Comparison of ENCODE assay signal across 8 cellular contexts in the genomic region with DNA sequence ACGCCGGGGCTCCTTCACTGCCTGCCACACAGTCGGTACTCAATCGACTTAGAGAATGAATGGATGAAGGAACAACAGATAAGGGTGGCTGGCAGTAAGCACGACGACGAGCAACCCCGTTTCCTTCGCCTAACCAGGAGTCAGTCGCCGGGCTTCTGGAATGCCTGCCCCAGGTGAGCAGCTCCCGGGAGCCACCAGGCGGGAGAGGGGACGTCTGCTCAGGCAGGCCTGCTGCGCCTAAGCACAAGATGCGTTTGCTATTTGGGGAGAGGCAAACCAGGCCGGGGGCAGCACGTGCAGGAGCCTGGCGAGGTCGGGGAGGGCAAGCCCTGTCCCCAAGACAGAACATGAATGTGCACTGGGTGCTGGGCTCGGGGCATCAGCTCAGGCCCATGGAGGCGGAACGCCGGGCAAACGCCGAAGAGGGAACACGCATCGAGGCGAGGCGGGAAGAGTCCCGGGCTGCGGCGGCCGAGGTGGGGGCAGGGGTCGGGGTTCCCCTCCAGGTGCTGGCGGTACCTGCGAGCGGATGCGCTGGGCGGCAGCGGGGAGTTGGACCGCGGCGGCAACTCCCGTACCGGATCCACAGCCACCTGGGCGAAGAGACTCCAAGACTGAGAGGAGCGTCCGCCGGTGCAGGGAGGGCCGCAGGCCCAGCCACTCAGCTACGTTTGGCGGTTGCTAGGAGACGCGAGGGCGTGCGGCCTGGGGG. TPM values are rescaled to one million over a fixed set of nuclear protein-coding genes. Genes with fewer than 3 reads are reported as not detected.
DNase-seq lines count a peak whose midpoint lies in the region; ATAC-seq and TF ChIP-seq lines count a peak whose summit lies in the region.

A gene with protein sequence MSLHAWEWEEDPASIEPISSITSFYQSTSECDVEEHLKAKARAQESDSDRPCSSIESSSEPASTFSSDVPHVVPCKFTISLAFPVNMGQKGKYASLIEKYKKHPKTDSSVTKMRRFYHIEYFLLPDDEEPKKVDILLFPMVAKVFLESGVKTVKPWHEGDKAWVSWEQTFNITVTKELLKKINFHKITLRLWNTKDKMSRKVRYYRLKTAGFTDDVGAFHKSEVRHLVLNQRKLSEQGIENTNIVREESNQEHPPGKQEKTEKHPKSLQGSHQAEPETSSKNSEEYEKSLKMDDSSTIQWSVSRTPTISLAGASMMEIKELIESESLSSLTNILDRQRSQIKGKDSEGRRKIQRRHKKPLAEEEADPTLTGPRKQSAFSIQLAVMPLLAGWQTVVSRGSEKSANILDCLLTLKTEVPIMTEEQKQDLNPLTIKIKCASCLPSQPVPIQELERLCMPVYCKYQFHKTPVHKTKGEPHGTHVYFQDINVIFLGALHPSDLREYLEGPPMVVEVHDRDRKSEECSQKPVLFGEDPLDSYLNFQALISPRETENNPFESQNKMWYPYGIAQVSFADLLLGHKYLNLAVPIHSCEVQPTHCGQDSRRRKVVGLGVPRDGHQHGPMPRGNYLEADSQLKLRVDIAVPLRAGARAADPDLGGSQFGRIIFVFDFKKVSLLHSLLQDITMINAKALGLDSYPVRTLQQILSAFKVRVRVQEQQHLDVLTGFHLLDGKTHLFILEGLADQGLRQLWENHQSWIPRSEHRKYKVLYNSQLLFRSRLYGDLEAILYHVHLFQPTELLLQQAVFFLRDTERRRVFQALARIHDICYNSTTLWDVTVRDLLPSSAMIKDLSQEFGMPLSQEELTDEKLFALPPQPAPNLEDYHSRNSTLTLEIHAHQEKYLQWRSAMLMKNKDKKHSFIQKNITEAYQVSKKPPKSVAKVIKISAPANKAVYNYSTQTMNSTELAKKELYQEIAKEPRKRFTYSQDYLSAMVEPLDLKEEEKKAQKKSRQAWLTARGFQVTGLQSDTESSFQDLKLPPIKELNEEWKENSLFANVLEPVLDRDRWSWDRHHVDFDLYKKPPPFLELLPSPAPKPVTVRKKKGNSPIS (minus strand): TSS at position 616 of the 712 bp plus-strand sequence. CDS start 772 bp downstream, outside the sequence.

- H3K4me1 ChIP-seq in tibial artery: peaks cover 0 to 16% (median 14%) of the 10 kb centered on the region in 4 donors

- DNase-seq in Caki2 (ENCODE audit: low read depth) (peak; percentile 62), MG63 (peak; percentile 58), left cardiac atrium (peak; percentile 92), pons (ENCODE audit: low spot score) (peak; percentile 42), tibial artery (peak; percentile 74 to 87)
- peak; percentile 91 for DNase-seq in activated naive CD8-positive, alpha-beta T cell treated with anti-CD3 and anti-CD28 coated beads for 36 hours

- in situ Hi-C loops in Caki2 (cut with HindIII; ENCODE audit: low pct_unique_long_range_greater_than_20kb, low sequenced_read_pairs): no loop called here

- H3K27ac Mint-ChIP-seq in activated naive CD8-positive, alpha-beta T cell treated with anti-CD3 and anti-CD28 coated beads for 36 hours: peak within 1 kb of the TSS; percentile 31

- peak within 1 kb of the TSS; percentile 68 for H3K4me3 Mint-ChIP-seq in activated naive CD8-positive, alpha-beta T cell treated with anti-CD3 and anti-CD28 coated beads for 36 hours

- no peaks in the 10 kb centered on the region for H3K36me3 Mint-ChIP-seq in activated naive CD8-positive, alpha-beta T cell treated with anti-CD3 and anti-CD28 coated beads for 36 hours

- no peak within 1 kb of the TSS for H3K4me3 ChIP-seq in MG63
- peak within 1 kb of the TSS; percentile 38 to 50 for H3K4me3 ChIP-seq in tibial artery

- no peaks in the 10 kb centered on the region for H3K9me3 Mint-ChIP-seq in activated naive CD8-positive, alpha-beta T cell treated with anti-CD3 and anti-CD28 coated beads for 36 hours

- no peak within 1 kb of the TSS for H3K27ac ChIP-seq in tibial artery

- intact Hi-C loops in left cardiac atrium (cut with DNase I) (no loop called here), tibial artery (cut with DNase I; ENCODE audit: low total_unique reads) (no loop called here)

- TF ChIP-seq CTCF in tibial artery (IDR thresholded peaks at IDR 0.05): no peak

- H3K27me3 Mint-ChIP-seq in activated naive CD8-positive, alpha-beta T cell treated with anti-CD3 and anti-CD28 coated beads for 36 hours: no peaks in the 10 kb centered on the region

- H3K4me1 Mint-ChIP-seq in activated naive CD8-positive, alpha-beta T cell treated with anti-CD3 and anti-CD28 coated beads for 36 hours: peaks cover 36% of the 10 kb centered on the region

- peaks cover 9% of the 10 kb centered on the region; the same call in 1 of the 2 replicates for H3K27me3 ChIP-seq in MG63
- H3K27me3 ChIP-seq in tibial artery: no peaks in the 10 kb centered on the region

- H3K9me3 ChIP-seq in MG63: no peaks in the 10 kb centered on the region; the same call in 1 of the 2 replicates
- no peaks in the 10 kb centered on the region for H3K9me3 ChIP-seq in tibial artery

- ATAC-seq in GM21723 (IDR thresholded peaks at IDR 0.05; ENCODE audit: unreplicated experiment): peak; percentile 94
- peak; percentile 99 for ATAC-seq in SK-N-SH treated with all-trans-retinoic acid at 6 μM for 48 hours
- peak; percentile 98 to 99 for ATAC-seq in left cardiac atrium

- H3K36me3 ChIP-seq in MG63: no peaks in the 10 kb centered on the region
- no peaks in the 10 kb centered on the region for H3K36me3 ChIP-seq in tibial artery

TF ChIP-seq in SK-N-SH treated with all-trans-retinoic acid at 6 μM for 48 hours, 23 proteins besides CTCF, POLR2A, EP300 and RAD21:
- TF ChIP-seq ZNF70 (CRISPR knock-in tag; IDR thresholded peaks at IDR 0.05): no peak
- TF ChIP-seq PPARA (CRISPR knock-in tag; IDR thresholded peaks at IDR 0.05; ENCODE audit: borderline replicate concordance): no peak
- no peak for TF ChIP-seq ZC3H10 (CRISPR knock-in tag; IDR thresholded peaks at IDR 0.05)
- no peak for TF ChIP-seq OSR1 (CRISPR knock-in tag; IDR thresholded peaks at IDR 0.05)
- TF ChIP-seq ZNF8 (CRISPR knock-in tag; IDR thresholded peaks at IDR 0.05): no peak
- TF ChIP-seq, protein P1, sequence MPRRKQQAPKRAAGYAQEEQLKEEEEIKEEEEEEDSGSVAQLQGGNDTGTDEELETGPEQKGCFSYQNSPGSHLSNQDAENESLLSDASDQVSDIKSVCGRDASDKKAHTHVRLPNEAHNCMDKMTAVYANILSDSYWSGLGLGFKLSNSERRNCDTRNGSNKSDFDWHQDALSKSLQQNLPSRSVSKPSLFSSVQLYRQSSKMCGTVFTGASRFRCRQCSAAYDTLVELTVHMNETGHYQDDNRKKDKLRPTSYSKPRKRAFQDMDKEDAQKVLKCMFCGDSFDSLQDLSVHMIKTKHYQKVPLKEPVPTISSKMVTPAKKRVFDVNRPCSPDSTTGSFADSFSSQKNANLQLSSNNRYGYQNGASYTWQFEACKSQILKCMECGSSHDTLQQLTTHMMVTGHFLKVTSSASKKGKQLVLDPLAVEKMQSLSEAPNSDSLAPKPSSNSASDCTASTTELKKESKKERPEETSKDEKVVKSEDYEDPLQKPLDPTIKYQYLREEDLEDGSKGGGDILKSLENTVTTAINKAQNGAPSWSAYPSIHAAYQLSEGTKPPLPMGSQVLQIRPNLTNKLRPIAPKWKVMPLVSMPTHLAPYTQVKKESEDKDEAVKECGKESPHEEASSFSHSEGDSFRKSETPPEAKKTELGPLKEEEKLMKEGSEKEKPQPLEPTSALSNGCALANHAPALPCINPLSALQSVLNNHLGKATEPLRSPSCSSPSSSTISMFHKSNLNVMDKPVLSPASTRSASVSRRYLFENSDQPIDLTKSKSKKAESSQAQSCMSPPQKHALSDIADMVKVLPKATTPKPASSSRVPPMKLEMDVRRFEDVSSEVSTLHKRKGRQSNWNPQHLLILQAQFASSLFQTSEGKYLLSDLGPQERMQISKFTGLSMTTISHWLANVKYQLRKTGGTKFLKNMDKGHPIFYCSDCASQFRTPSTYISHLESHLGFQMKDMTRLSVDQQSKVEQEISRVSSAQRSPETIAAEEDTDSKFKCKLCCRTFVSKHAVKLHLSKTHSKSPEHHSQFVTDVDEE (CRISPR knock-in tag; IDR thresholded peaks at IDR 0.05): no peak
- TF ChIP-seq, protein P2, sequence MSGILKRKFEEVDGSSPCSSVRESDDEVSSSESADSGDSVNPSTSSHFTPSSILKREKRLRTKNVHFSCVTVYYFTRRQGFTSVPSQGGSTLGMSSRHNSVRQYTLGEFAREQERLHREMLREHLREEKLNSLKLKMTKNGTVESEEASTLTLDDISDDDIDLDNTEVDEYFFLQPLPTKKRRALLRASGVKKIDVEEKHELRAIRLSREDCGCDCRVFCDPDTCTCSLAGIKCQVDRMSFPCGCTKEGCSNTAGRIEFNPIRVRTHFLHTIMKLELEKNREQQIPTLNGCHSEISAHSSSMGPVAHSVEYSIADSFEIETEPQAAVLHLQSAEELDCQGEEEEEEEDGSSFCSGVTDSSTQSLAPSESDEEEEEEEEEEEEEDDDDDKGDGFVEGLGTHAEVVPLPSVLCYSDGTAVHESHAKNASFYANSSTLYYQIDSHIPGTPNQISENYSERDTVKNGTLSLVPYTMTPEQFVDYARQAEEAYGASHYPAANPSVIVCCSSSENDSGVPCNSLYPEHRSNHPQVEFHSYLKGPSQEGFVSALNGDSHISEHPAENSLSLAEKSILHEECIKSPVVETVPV (CRISPR knock-in tag; IDR thresholded peaks at IDR 0.05): no peak
- TF ChIP-seq BACH2 (CRISPR knock-in tag; IDR thresholded peaks at IDR 0.05; ENCODE audit: borderline replicate concordance): no peak
- TF ChIP-seq CSDC2 (CRISPR knock-in tag; IDR thresholded peaks at IDR 0.05): no peak
- no peak for TF ChIP-seq TOX (CRISPR knock-in tag; IDR thresholded peaks at IDR 0.05; ENCODE audit: borderline replicate concordance)
- no peak for TF ChIP-seq ZFP3 (CRISPR knock-in tag; IDR thresholded peaks at IDR 0.05)
- TF ChIP-seq RARB (CRISPR knock-in tag; IDR thresholded peaks at IDR 0.05): no peak
TF ChIP-seq in SK-N-SH treated with all-trans-retinoic acid at 6 μM for 48 hours: peak in this region for 0.

RNA-seq across cellular contexts. Expression of the gene that starts here (rescaled TPM):
- 1.2 TPM in 1 of 2 replicates, not detected in the other for total RNA-seq in Caki2 (2014; rRNA removed; shearing (Covaris generic); ENCODE audit: low replicate concordance)
- not detected in 2 replicates for total RNA-seq in MG63 (2014; rRNA removed; shearing (Covaris generic); ENCODE audit: low replicate concordance)
- total RNA-seq in activated naive CD8-positive, alpha-beta T cell treated with anti-CD3 and anti-CD28 coated beads for 36 hours: under 1 TPM; 0.40 to 0.56 TPM
- under 1 TPM; 0.29 to 0.73 TPM for total RNA-seq in left cardiac atrium

Comparison
In these comparisons a context has a peak if more than half of its experiments do, and no peak if none do; other contexts are left out.
1. Peak in DNase-seq in MG63; RNA of the gene not detected or under 1 TPM.
2. Peak in DNase-seq in activated naive CD8-positive, alpha-beta T cell treated with anti-CD3 and anti-CD28 coated beads for 36 hours; RNA of the gene not detected or under 1 TPM.
3. Peak in DNase-seq and ATAC-seq in left cardiac atrium; RNA of the gene not detected or under 1 TPM.
4. DNase-seq: peak in every context shown above with its lines; median percentile 92 in left cardiac atrium; 91 in activated naive CD8-positive, alpha-beta T cell treated with anti-CD3 and anti-CD28 coated beads for 36 hours; 80 in tibial artery; 62 in Caki2; 58 in MG63; 42 in pons.